In the genomic region with DNA sequence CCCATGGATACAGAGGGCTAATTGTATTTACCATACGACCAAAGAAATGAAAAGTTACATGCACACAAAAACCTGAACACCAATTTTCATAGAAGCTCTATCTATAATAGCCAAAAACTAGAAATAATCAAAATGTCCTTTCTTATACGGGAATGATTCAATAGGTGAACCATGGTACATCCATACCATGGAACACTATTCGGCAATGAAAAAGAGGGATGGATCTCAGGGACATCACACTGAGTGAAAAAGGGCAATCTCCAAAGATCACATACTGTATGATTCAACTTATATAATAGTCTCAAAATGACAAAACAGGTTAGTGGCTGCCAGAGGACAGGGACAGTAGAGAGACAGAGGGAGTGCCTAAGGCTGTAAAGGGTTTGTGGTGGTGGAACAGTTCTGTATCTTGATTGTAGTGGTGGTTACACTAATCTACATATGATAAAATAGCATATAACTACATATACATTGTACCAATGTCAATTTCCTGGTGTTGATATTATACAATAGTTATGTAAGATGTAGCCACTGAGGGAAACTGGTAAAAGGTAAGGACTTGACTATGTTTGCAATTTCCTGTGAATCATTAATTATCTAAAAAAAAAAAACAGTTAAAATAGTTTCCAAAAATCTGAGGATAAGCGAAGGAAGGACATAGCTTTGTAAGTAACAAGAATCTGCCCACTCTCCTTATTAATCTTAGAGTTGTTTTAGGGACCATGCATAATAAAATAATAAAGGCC, we compare ENCODE assay signal across 8 cellular contexts. TPM values are rescaled to one million over a fixed set of nuclear protein-coding genes. Genes with fewer than 3 reads are reported as not detected.
DNase-seq lines count a peak whose midpoint lies in the region; ATAC-seq and TF ChIP-seq lines count a peak whose summit lies in the region.

No MANE protein-coding gene starts in this region.

- H2AFZ ChIP-seq in Karpas-422 (ENCODE audit: low read length) = no peak overlapping the region

- peaks cover 33% of the 10 kb centered on the region for H3K4me1 ChIP-seq in Karpas-422 (ENCODE audit: low read length)

- H4K20me1 ChIP-seq in Karpas-422 (ENCODE audit: insufficient read depth, low read depth, low read length) = 0 out of 2 replicates have a peak, but pooled peaks cover 6% of the 10 kb centered on the region

- no peaks in the 10 kb centered on the region for H3K9me3 Mint-ChIP-seq in CD14-positive monocyte
- H3K9me3 Mint-ChIP-seq in brain = peaks cover 3 to 32% (median 10%) of the 10 kb centered on the region in 5 experiments
- H3K9me3 Mint-ChIP-seq in natural killer cell treated with Interleukin-12 subunit alpha and Interleukin-12 subunit beta and Interleukin-15 and Interleukin-18, amount 100 ng/mL, for 72 hours = no peaks in the 10 kb centered on the region

- no peak for TF ChIP-seq CTCF in CD14-positive monocyte (IDR thresholded peaks at IDR 0.05)
- no peak for TF ChIP-seq CTCF in brain (conservative IDR thresholded peaks at IDR 0.05)

- H3K9me3 ChIP-seq in Karpas-422 (ENCODE audit: low read length) = no peaks in the 10 kb centered on the region

- no peak overlapping the region for H3K27ac ChIP-seq in Karpas-422 (ENCODE audit: low read length)
- no peak overlapping the region for H3K27ac ChIP-seq in substantia nigra (ENCODE audit: low read depth, low read length, poor library complexity, severe bottlenecking)

- H3K79me2 ChIP-seq in Karpas-422 (ENCODE audit: low read length) = peaks cover 80% of the 10 kb centered on the region

- no peak for DNase-seq in CD14-positive monocyte (ENCODE audit: low spot score)
- no peak for DNase-seq in Karpas-422
- no peak for DNase-seq in natural killer cell treated with Interleukin-12 subunit alpha and Interleukin-12 subunit beta and Interleukin-15 and Interleukin-18, amount 100 ng/mL, for 72 hours (ENCODE audit: low spot score)
- no peak for DNase-seq in substantia nigra (lab: John Stamatoyannopoulos, UW)
- no peak for DNase-seq in HuH-7.5 (ENCODE audit: low spot score)

- peak overlapping the region in 5 of 7 donors; percentile 27 to 80 (median 59) for H3K27ac Mint-ChIP-seq in CD14-positive monocyte
- peak overlapping the region in 2 of 5 experiments; percentile 36 to 99 for H3K27ac Mint-ChIP-seq in brain
- peak overlapping the region; percentile 33 to 95 for H3K27ac Mint-ChIP-seq in natural killer cell treated with Interleukin-12 subunit alpha and Interleukin-12 subunit beta and Interleukin-15 and Interleukin-18, amount 100 ng/mL, for 72 hours

- H3K4me3 ChIP-seq in Karpas-422 (ENCODE audit: low read length) = 0 out of 2 replicates have a peak overlapping the region, but pooled peaks have one; percentile 7

- 0 out of 2 replicates have a peak, but pooled peaks cover 5% of the 10 kb centered on the region for H3K36me3 ChIP-seq in Karpas-422 (ENCODE audit: insufficient read depth, low read length)

- H3K4me3 Mint-ChIP-seq in CD14-positive monocyte (no peak overlapping the region), brain (peak overlapping the region; percentile 67 to 100 (median 97))
- H3K4me3 Mint-ChIP-seq in natural killer cell treated with Interleukin-12 subunit alpha and Interleukin-12 subunit beta and Interleukin-15 and Interleukin-18, amount 100 ng/mL, for 72 hours = peak overlapping the region; percentile 99

- H3K4me1 Mint-ChIP-seq in CD14-positive monocyte (peaks cover 45% of the 10 kb centered on the region), brain (peaks cover 69% of the 10 kb centered on the region)
- peaks cover 32 to 49% of the 10 kb centered on the region in 2 donors for H3K4me1 Mint-ChIP-seq in natural killer cell treated with Interleukin-12 subunit alpha and Interleukin-12 subunit beta and Interleukin-15 and Interleukin-18, amount 100 ng/mL, for 72 hours (ENCODE audit: low read depth in 2 of 2)

- H3K27me3 ChIP-seq in Karpas-422 (ENCODE audit: low read length) = no peaks in the 10 kb centered on the region

- no peak for ATAC-seq in natural killer cell treated with Interleukin-12 subunit alpha and Interleukin-12 subunit beta and Interleukin-15 and Interleukin-18, amount 100 ng/mL, for 72 hours
- ATAC-seq in GM18502 (IDR thresholded peaks at IDR 0.05; ENCODE audit: poor library complexity, unreplicated experiment) (no peak), HG03108 (IDR thresholded peaks at IDR 0.05; ENCODE audit: unreplicated experiment) (no peak)

- H3K27me3 Mint-ChIP-seq in CD14-positive monocyte (ENCODE audit: low read depth in 3 of 3) (peaks cover 0 to 1% (median 0%) of the 10 kb centered on the region in 3 donors), brain (peaks cover 11% of the 10 kb centered on the region)
- no peaks in the 10 kb centered on the region for H3K27me3 Mint-ChIP-seq in natural killer cell treated with Interleukin-12 subunit alpha and Interleukin-12 subunit beta and Interleukin-15 and Interleukin-18, amount 100 ng/mL, for 72 hours

- H3K4me2 ChIP-seq in Karpas-422 (ENCODE audit: low read depth, low read length, poor library complexity, severe bottlenecking) = peak overlapping the region; percentile 90

- H3K36me3 Mint-ChIP-seq in CD14-positive monocyte (peaks cover 12 to 19% of the 10 kb centered on the region in 2 donors), brain (peaks cover 55% of the 10 kb centered on the region)
- H3K36me3 Mint-ChIP-seq in natural killer cell treated with Interleukin-12 subunit alpha and Interleukin-12 subunit beta and Interleukin-15 and Interleukin-18, amount 100 ng/mL, for 72 hours = peaks cover 4% of the 10 kb centered on the region

- H3K9me2 ChIP-seq in Karpas-422 (replicated peaks; ENCODE audit: insufficient read depth, low read length) = no peaks in the 10 kb centered on the region

- no peak overlapping the region for H3K9ac ChIP-seq in Karpas-422 (ENCODE audit: low read length)

- intact Hi-C loops in CD14-positive monocyte (cut with micrococcal nuclease) = no loop called here

RNA-seq across cellular contexts. Expression of a gene that starts 3.7 kb away (rescaled TPM):
- polyA plus RNA-seq in CD14-positive monocyte (1 to 10 TPM; 8.9 to 9.0 TPM), brain (ENCODE audit: insufficient read depth, low read depth, low replicate concordance) (10.2 TPM)
- 15.0 and 23.2 TPM in 2 replicates for total RNA-seq in Karpas-422 (2014; rRNA removed; shearing (Covaris generic); ENCODE audit: low replicate concordance)
- 10 to 100 TPM; 18.7 to 27.7 TPM for total RNA-seq in natural killer cell treated with Interleukin-12 subunit alpha and Interleukin-12 subunit beta and Interleukin-15 and Interleukin-18, amount 100 ng/mL, for 72 hours

RNA-seq across cellular contexts. Expression of a gene that starts 49.3 kb away (rescaled TPM):
- 10 to 100 TPM; 11.1 to 12.2 TPM for polyA plus RNA-seq in CD14-positive monocyte
- 45.1 and 53.1 TPM in 2 replicates for total RNA-seq in Karpas-422 (2014; rRNA removed; shearing (Covaris generic); ENCODE audit: low replicate concordance)
- polyA plus RNA-seq in brain (ENCODE audit: insufficient read depth, low read depth, low replicate concordance) = 9.5 TPM
- 10 to 100 TPM; 29.0 to 44.0 TPM for total RNA-seq in natural killer cell treated with Interleukin-12 subunit alpha and Interleukin-12 subunit beta and Interleukin-15 and Interleukin-18, amount 100 ng/mL, for 72 hours

Comparison
In these comparisons a context has a peak if more than half of its experiments do, and no peak if none do; other contexts are left out.
1. H3K4me3 Mint-ChIP-seq: peak in brain (5 of 5) and natural killer cell treated with Interleukin-12 subunit alpha and Interleukin-12 subunit beta and Interleukin-15 and Interleukin-18, amount 100 ng/mL, for 72 hours (single experiment); none in CD14-positive monocyte (0 of 2).